Comparison of ENCODE assay signal across 16 cellular contexts in genomic region chr2:121346886-121347285, GRCh38.
A peak's percentile ranks its signal among the peaks of the same experiment; 100 is the strongest.
DNase-seq lines count a peak whose midpoint lies in the region; ATAC-seq and TF ChIP-seq lines count a peak whose summit lies in the region.
"Had no signal": no experiment of that assay in that cellular context is flagged by ENCODE, and none has a peak within 500 bp of the region (broad histone marks: within the 10 kb centered on the region; RNA-seq: fewer than 3 reads in every experiment).

No MANE protein-coding gene starts in this region.

- no peaks in the 10 kb centered on the region for H3K4me1 Mint-ChIP-seq in GM23338

- DNase-seq in GM23338 (ENCODE audit: low spot score) = peak; percentile 29
- peak; percentile 77 for DNase-seq in NCI-H2107 (lab: John Stamatoyannopoulos, UW)
- peak; percentile 94 for DNase-seq in NCI-H510A treated with DMSO at 0.1 percent for 48 hours (lab: John Stamatoyannopoulos, UW)
- DNase-seq in left kidney (ENCODE audit: low read depth, low spot score) = peak; percentile 52
- no peak for DNase-seq in NCI-H1436 (lab: John Stamatoyannopoulos, UW)
- no peak for DNase-seq in MV-4-11 (lab: John Stamatoyannopoulos, UW)
- DNase-seq in NCI-H446 treated with DMSO at 0.1 percent for 48 hours (lab: John Stamatoyannopoulos, UW) = no peak
- DNase-seq: C1 segment of cervical spinal cord, DMS 273 treated with DMSO at 0.1 percent for 48 hours, KBM-7, NCI-H1417 treated with DMSO at 0.1 percent for 48 hours, NCI-H524 treated with DMSO at 0.1 percent for 48 hours, SW 1271 had no signal

- H3K27ac Mint-ChIP-seq in GM23338 = no peak overlapping the region
- H3K27ac Mint-ChIP-seq: T-helper 2 cell treated with Interferon-gamma antibody and Interleukin-4, amounts not matched to agents 5 μg/mL and 100 μg/mL, for 36 hours had no signal

- H3K4me3 ChIP-seq in GM23338 = no peak overlapping the region
- H3K4me3 ChIP-seq: HAP-1 had no signal

- no peaks in the 10 kb centered on the region; the same call in 1 of the 2 replicates for H4K20me1 ChIP-seq in GM23338 (replicated peaks; ENCODE audit: insufficient read depth)

- no peak overlapping the region for H2AFZ ChIP-seq in GM23338

- no peaks in the 10 kb centered on the region for H3K4me1 ChIP-seq in GM23338 (ENCODE audit: insufficient read depth)
- H3K4me1 ChIP-seq: HAP-1 had no signal

- no peak for TF ChIP-seq CTCF in GM23338 (conservative IDR thresholded peaks at IDR 0.05; ENCODE audit: low read depth in 2 of 2)

- peaks cover 3% of the 10 kb centered on the region for H3K27me3 Mint-ChIP-seq in GM23338 (ENCODE audit: insufficient read depth, low read depth, poor library complexity)

- peaks cover 49% of the 10 kb centered on the region for H3K36me3 Mint-ChIP-seq in GM23338 (ENCODE audit: low read depth)

- no peak overlapping the region for H3K27ac ChIP-seq in GM23338 (ENCODE audit: low read depth)

- H3K36me3 ChIP-seq in GM23338 (ENCODE audit: insufficient read depth) = no peaks in the 10 kb centered on the region; the same call in 1 of the 2 replicates

- no peaks in the 10 kb centered on the region for H3K79me2 ChIP-seq in GM23338 (replicated peaks; ENCODE audit: insufficient read depth)

- no peaks in the 10 kb centered on the region for H3K9me2 ChIP-seq in GM23338 (ENCODE audit: insufficient read depth)

- no peak for ATAC-seq in GM23338
- no peak for ATAC-seq in HG02884 (IDR thresholded peaks at IDR 0.05; ENCODE audit: unreplicated experiment)

- no peaks in the 10 kb centered on the region for H3K9me3 Mint-ChIP-seq in GM23338
- H3K9me3 Mint-ChIP-seq: T-helper 2 cell treated with Interferon-gamma antibody and Interleukin-4, amounts not matched to agents 5 μg/mL and 100 μg/mL, for 36 hours had no signal

- H3K4me2 ChIP-seq in GM23338 = no peak overlapping the region

- H3K27me3 ChIP-seq in GM23338 (ENCODE audit: insufficient read depth) = no peaks in the 10 kb centered on the region

- no peaks in the 10 kb centered on the region for H3F3A ChIP-seq in GM23338 (replicated peaks; ENCODE audit: low read depth)

- H3K4me3 Mint-ChIP-seq in GM23338 = no peak overlapping the region
- H3K4me3 Mint-ChIP-seq: T-helper 2 cell treated with Interferon-gamma antibody and Interleukin-4, amounts not matched to agents 5 μg/mL and 100 μg/mL, for 36 hours had no signal

TF ChIP-seq in GM23338, 12 proteins besides CTCF, POLR2A, EP300 and RAD21:
- TF ChIP-seq EZH2phosphoT487 (IDR thresholded peaks at IDR 0.05; ENCODE audit: unreplicated experiment) (peak; percentile 22), STAT1 (IDR thresholded peaks at IDR 0.05; ENCODE audit: unreplicated experiment) (no peak)
TF ChIP-seq in GM23338: peak in this region for 1.

Comparison
In these comparisons a context has a peak if more than half of its experiments do, and no peak if none do; other contexts are left out.
1. DNase-seq: peak in GM23338 (single experiment), NCI-H2107 (single experiment), NCI-H510A treated with DMSO at 0.1 percent for 48 hours (single experiment) and left kidney (single experiment); none in NCI-H1436 (single experiment), MV-4-11 (single experiment) and NCI-H446 treated with DMSO at 0.1 percent for 48 hours (single experiment).